ENCODE assay signal across 18 cellular contexts in genomic region chr1:173937062-173937461, GRCh38. TPM values are rescaled to one million over a fixed set of nuclear protein-coding genes. Genes with fewer than 3 reads are reported as not detected.
"Had no signal": no experiment of that assay in that cellular context is flagged by ENCODE, and none has a peak within 500 bp of the region (broad histone marks: within the 10 kb centered on the region; RNA-seq: fewer than 3 reads in every experiment).

No MANE protein-coding gene starts in this region.

- DNase-seq: activated CD4-positive, alpha-beta T cell treated with anti-CD3 and anti-CD28 coated beads for 1 hour; activated CD4-positive, alpha-beta T cell treated with anti-CD3 and anti-CD28 coated beads, Interleukin-2, amount 50 U/mL, for 4 hours; adrenal gland; kidney glomerular epithelial cell; left ventricle myocardium superior; mesendoderm; natural killer cell; sigmoid colon; stimulated activated CD4-positive, alpha-beta T cell treated with anti-CD3 and anti-CD28 coated beads, Interleukin-2, amount 100 ng/mL, for 24 hours; T-helper 9 cell; thyroid gland had no signal

- H3K79me2 ChIP-seq: parathyroid adenoma had no signal

- H3K9ac ChIP-seq: parathyroid adenoma had no signal

- H3K4me3 Mint-ChIP-seq: activated naive CD4-positive, alpha-beta T cell treated with anti-CD3 and anti-CD28 coated beads, Interleukin-2, amount 50 U/mL, for 24 hours; natural killer cell had no signal

- ATAC-seq: esophagus mucosa, left ventricle myocardium superior, natural killer cell had no signal

- H3K9me3 Mint-ChIP-seq: activated naive CD4-positive, alpha-beta T cell treated with anti-CD3 and anti-CD28 coated beads, Interleukin-2, amount 50 U/mL, for 24 hours; natural killer cell had no signal

- H3K27ac ChIP-seq: adrenal gland, cardiac muscle cell, neutrophil, parathyroid adenoma, sigmoid colon, thyroid gland, VCaP had no signal

- H3K27ac Mint-ChIP-seq: activated naive CD4-positive, alpha-beta T cell treated with anti-CD3 and anti-CD28 coated beads, Interleukin-2, amount 50 U/mL, for 24 hours; natural killer cell had no signal

- H2AFZ ChIP-seq: parathyroid adenoma had no signal

- H3K27me3 ChIP-seq: adrenal gland, cardiac muscle cell, neutrophil, sigmoid colon, thyroid gland had no signal

- H3K27me3 Mint-ChIP-seq: activated naive CD4-positive, alpha-beta T cell treated with anti-CD3 and anti-CD28 coated beads, Interleukin-2, amount 50 U/mL, for 24 hours had no signal

- H3K4me1 ChIP-seq: adrenal gland, parathyroid adenoma, sigmoid colon, thyroid gland had no signal

- H3K4me3 ChIP-seq: adrenal gland, cardiac muscle cell, sigmoid colon, thyroid gland had no signal

- H3K9me3 ChIP-seq: adrenal gland, neutrophil, sigmoid colon, thyroid gland had no signal

RNA-seq across cellular contexts. Expression of gene SERPINC1, which starts 19.9 kb away (rescaled TPM):
- total RNA-seq: sigmoid colon, thyroid gland, urinary bladder had no signal
